8 cellular contexts compared by ENCODE assay signal in genomic region chr10:14601872-14602725, GRCh38.
DNase-seq lines count a peak whose midpoint lies in the region; ATAC-seq and TF ChIP-seq lines count a peak whose summit lies in the region.

No MANE protein-coding gene starts in this region.

- no peak overlapping the region for H3K4me3 ChIP-seq in fibroblast of pulmonary artery (replicated peaks; ENCODE audit: low read depth, low read length)

- DNase-seq in ELR (ENCODE audit: low read depth) (peak; percentile 94), NAMALWA (ENCODE audit: low spot score) (peak; percentile 85), activated T-helper 1 cell treated with Interleukin-2 at 50 U/mL for 16 hours (ENCODE audit: low read depth) (peak; percentile 46), fibroblast of pulmonary artery (ENCODE audit: low read depth) (peak; percentile 48), cortex of kidney (lab: John Stamatoyannopoulos, UW) (no peak)
- peak; percentile 57 to 64 for DNase-seq in stimulated activated CD4-positive, alpha-beta T cell treated with anti-CD3 and anti-CD28 coated beads, Interleukin-2, amount 100 ng/mL, for 24 hours

- TF ChIP-seq CTCF in fibroblast of pulmonary artery (IDR thresholded peaks at IDR 0.05; ENCODE audit: low read length, missing control alignments): no peak

- ATAC-seq in GM21737 (IDR thresholded peaks at IDR 0.05; ENCODE audit: unreplicated experiment): peak; percentile 34
- no peak for ATAC-seq in HG03095 (IDR thresholded peaks at IDR 0.05; ENCODE audit: unreplicated experiment)
